ENCODE assay signal across 8 cellular contexts in the genomic region with DNA sequence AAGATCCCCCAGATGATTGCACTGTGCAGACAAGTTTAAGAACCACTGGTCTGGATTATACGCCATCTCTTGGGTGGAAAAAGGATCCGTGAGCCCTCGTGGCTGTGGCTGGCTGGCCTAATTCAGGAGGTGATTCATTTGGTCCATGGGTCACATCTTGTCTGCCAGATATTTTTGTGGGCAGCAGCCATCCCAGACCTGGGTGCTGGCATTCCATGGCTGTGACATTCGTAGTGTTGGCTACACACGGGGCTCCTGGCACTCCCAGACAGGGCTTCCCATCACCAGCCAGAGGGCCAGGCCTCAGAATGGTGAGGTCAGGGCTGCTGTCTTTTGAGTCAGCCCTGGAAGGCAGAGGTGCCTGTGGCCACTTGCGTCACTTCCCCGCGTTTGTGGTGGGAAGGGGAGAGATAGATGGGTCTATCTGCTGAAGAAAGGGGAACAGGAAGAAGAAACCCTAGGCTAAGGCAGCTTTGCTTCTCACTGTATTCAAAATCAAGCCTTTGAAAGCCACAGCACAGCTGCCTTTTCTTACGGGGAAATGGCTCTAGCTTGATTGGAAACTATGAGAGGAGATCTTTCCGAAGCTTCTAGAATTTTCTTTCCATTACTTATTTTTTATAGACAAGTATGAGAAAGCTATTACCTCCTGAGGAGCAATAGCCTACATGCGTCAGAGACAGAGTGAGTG. TPM values are rescaled to one million over a fixed set of nuclear protein-coding genes. Genes with fewer than 3 reads are reported as not detected.
DNase-seq lines count a peak whose midpoint lies in the region; ATAC-seq and TF ChIP-seq lines count a peak whose summit lies in the region.

No MANE protein-coding gene starts in this region.

- 90 to 94% methylated on average over 6 to 11 of the region's 11 CpGs for WGBS in endodermal cell (ENCODE audit: insufficient coverage in 1 of 2, insufficient read length in 1 of 2), 2 experiments

- no peaks in the 10 kb centered on the region for H3K9me3 ChIP-seq in endodermal cell (ENCODE audit: control insufficient read depth, low read length)

- H3K27me3 ChIP-seq in endodermal cell (ENCODE audit: control insufficient read depth, insufficient read depth, low read length, poor library complexity, severe bottlenecking) = no peaks in the 10 kb centered on the region

- no peak overlapping the region for H3K27ac Mint-ChIP-seq in endodermal cell

- no peak overlapping the region for H3K9ac ChIP-seq in endodermal cell (ENCODE audit: extremely low read depth, low read length, poor library complexity, severe bottlenecking)

- no peaks in the 10 kb centered on the region for H3K27me3 Mint-ChIP-seq in endodermal cell (ENCODE audit: insufficient read depth)

- ATAC-seq in GM18870 (IDR thresholded peaks at IDR 0.05; ENCODE audit: unreplicated experiment) (peak; percentile 85), HG03064 (IDR thresholded peaks at IDR 0.05; ENCODE audit: low read depth, unreplicated experiment) (peak; percentile 63)
- peak; percentile 75 for ATAC-seq in stimulated activated naive CD8-positive, alpha-beta T cell treated with anti-CD3 and anti-CD28 coated beads, Interleukin-15, Interleukin-2, amounts not matched to agents 100 U/mL and 50 U/mL, for 24 hours

- H3K9me3 Mint-ChIP-seq in endodermal cell = no peaks in the 10 kb centered on the region

- H3K36me3 ChIP-seq in endodermal cell (ENCODE audit: control insufficient read depth, insufficient read depth, low read length) = no peaks in the 10 kb centered on the region

- H3K4me3 ChIP-seq in endodermal cell (ENCODE audit: low read length) = no peak overlapping the region

- no peaks in the 10 kb centered on the region for H3K36me3 Mint-ChIP-seq in endodermal cell (ENCODE audit: low read depth)

- TF ChIP-seq CTCF in endodermal cell (conservative IDR thresholded peaks at IDR 0.05) = no peak

- H3K4me1 Mint-ChIP-seq in endodermal cell = peaks cover 3% of the 10 kb centered on the region

- no peaks in the 10 kb centered on the region for H3K4me1 ChIP-seq in endodermal cell (ENCODE audit: control insufficient read depth, insufficient read depth, low read length)

- H3K4me3 Mint-ChIP-seq in endodermal cell = no peak overlapping the region

- DNase-seq in T-helper 2 cell = peak; percentile 49 to 97 (median 79)
- DNase-seq in amniotic epithelial cell (ENCODE audit: low read depth) = peak; percentile 45
- peak; percentile 72 for DNase-seq in mucosa of gallbladder (ENCODE audit: low spot score)
- peak; percentile 93 for DNase-seq in stimulated activated naive CD8-positive, alpha-beta T cell treated with anti-CD3 and anti-CD28 coated beads, Interleukin-15, Interleukin-2, amounts not matched to agents 100 U/mL and 50 U/mL, for 24 hours
- DNase-seq in endodermal cell = no peak
- DNase-seq in NCI-H69 (lab: John Stamatoyannopoulos, UW) = no peak

- no peak overlapping the region for H3K27ac ChIP-seq in endodermal cell (ENCODE audit: low read depth, low read length)

RNA-seq across cellular contexts. Expression of gene EIF2D, which starts 32.4 kb away (rescaled TPM):
- total RNA-seq in mucosa of gallbladder (41.2 TPM), endodermal cell (10 to 100 TPM; 38.3 to 41.9 TPM)
- 47.9 TPM for polyA plus RNA-seq in endodermal cell (2013, experiment 1 of 2)
- polyA plus RNA-seq in endodermal cell (2013, experiment 2 of 2) = 42.1 TPM

RNA-seq across cellular contexts. Expression of gene DYRK3, which starts 55.4 kb away (rescaled TPM):
- total RNA-seq in mucosa of gallbladder = 17.6 TPM
- total RNA-seq in endodermal cell = 10 to 100 TPM in 1 of 2 donors, 1 to 10 TPM in 1; 9.0 to 13.5 TPM
- polyA plus RNA-seq in endodermal cell (2013, experiment 1 of 2) = 10.0 TPM
- 10.5 TPM for polyA plus RNA-seq in endodermal cell (2013, experiment 2 of 2)

Comparison
In these comparisons a context has a peak if more than half of its experiments do, and no peak if none do; other contexts are left out.
1. DNase-seq: peak in T-helper 2 cell (5 of 5), amniotic epithelial cell (single experiment), mucosa of gallbladder (single experiment) and stimulated activated naive CD8-positive, alpha-beta T cell treated with anti-CD3 and anti-CD28 coated beads, Interleukin-15, Interleukin-2, amounts not matched to agents 100 U/mL and 50 U/mL, for 24 hours (single experiment); none in endodermal cell (single experiment) and NCI-H69 (single experiment).
2. Peak in every context shown above with its lines, with median percentiles within 50 percentile points of each other: ATAC-seq.